Comparison of ENCODE assay signal across 11 cellular contexts in the genomic region with DNA sequence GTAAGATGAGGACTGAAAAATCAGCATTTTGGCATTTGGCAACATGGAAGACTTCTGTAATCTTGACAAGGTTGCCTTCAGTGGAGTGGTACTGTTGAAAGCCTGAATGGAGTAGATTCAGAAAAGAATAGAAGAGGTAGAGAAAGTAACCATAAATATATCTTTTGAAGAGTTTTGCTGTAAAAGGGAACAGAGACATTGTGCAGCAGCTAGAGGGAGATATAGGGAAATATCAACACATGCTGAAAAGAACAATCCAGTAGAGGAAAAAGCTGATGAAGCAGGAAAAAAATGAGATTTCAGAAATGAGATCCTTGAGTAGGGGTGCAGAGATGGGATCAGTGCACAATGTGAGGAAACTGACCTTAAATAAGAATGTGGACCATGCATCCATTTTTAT.
A peak's percentile ranks its signal among the peaks of the same experiment; 100 is the strongest.
DNase-seq lines count a peak whose midpoint lies in the region; TF ChIP-seq lines count a peak whose summit lies in the region.
"Had no signal": no experiment of that assay in that cellular context is flagged by ENCODE, and none has a peak within 500 bp of the region (broad histone marks: within the 10 kb centered on the region; RNA-seq: fewer than 3 reads in every experiment).

No MANE protein-coding gene starts in this region.

- H3K4me1 ChIP-seq in PC-9 (replicated peaks; ENCODE audit: insufficient read depth) (no peaks in the 10 kb centered on the region), parathyroid adenoma (peaks cover 31% of the 10 kb centered on the region)

- POLR2A ChIA-PET in PC-9 (lab: Charles Lee; ENCODE audit: unreplicated experiment): no interaction called here

- TF ChIP-seq CTCF in GM13976 (IDR thresholded peaks at IDR 0.05; ENCODE audit: borderline replicate concordance, control extremely low read depth, extremely low read depth, insufficient read depth, missing control alignments): peak; percentile 15
- TF ChIP-seq CTCF in PC-9 (conservative IDR thresholded peaks at IDR 0.05): peak; percentile 37; the same call in 1 of the 2 replicates
- peak; percentile 49 for TF ChIP-seq CTCF in epithelial cell of proximal tubule (conservative IDR thresholded peaks at IDR 0.05; ENCODE audit: low read depth, low read length)
- peak; percentile 28 for TF ChIP-seq CTCF in parathyroid adenoma (IDR thresholded peaks at IDR 0.05)

- BruUV-seq in PC-9 (replicated peaks; lab: Mats Ljungman, UMichigan): no TSS peak

- H3K9me3 ChIP-seq in PC-9 (ENCODE audit: insufficient read depth, low read depth) (no peaks in the 10 kb centered on the region), parathyroid adenoma (ENCODE audit: control insufficient read depth, low read length) (no peaks in the 10 kb centered on the region)

- intact Hi-C loops in PC-9 (cut with micrococcal nuclease; ENCODE audit: unreplicated experiment): loop anchor here (5.0 kb wide), 2 partner anchors 185 to 190 kb away; no protein-coding TSS in a partner anchor

- TF ChIP-seq POLR2A in erythroblast (IDR thresholded peaks at IDR 0.05; ENCODE audit: low read length): no peak

- no peaks in the 10 kb centered on the region for H3F3A ChIP-seq in PC-9 (ENCODE audit: insufficient read depth, low read depth)

- no peak overlapping the region for H3K9ac ChIP-seq in parathyroid adenoma

- no peaks in the 10 kb centered on the region for H3K36me3 ChIP-seq in PC-9 (ENCODE audit: low read depth)
- peaks cover 3% of the 10 kb centered on the region for H3K36me3 ChIP-seq in parathyroid adenoma (ENCODE audit: control insufficient read depth, insufficient read depth, low read length)

- no peaks in the 10 kb centered on the region for H3K9me2 ChIP-seq in PC-9 (ENCODE audit: insufficient read depth)

- CTCF ChIA-PET in PC-9 (lab: Charles Lee): no interaction called here

- no peaks in the 10 kb centered on the region for H3K27me3 ChIP-seq in PC-9 (ENCODE audit: insufficient read depth, low read depth)
- no peaks in the 10 kb centered on the region for H3K27me3 ChIP-seq in parathyroid adenoma (ENCODE audit: control insufficient read depth, insufficient read depth, low read length)

- H3K4me2 ChIP-seq in PC-9: no peak overlapping the region
- H3K4me2 ChIP-seq in parathyroid adenoma (ENCODE audit: low read length): no peak overlapping the region

- no peaks in the 10 kb centered on the region for H3K79me2 ChIP-seq in PC-9 (ENCODE audit: low read depth)
- H3K79me2 ChIP-seq in parathyroid adenoma: peaks cover 6% of the 10 kb centered on the region

- no peak for DNase-seq in GM13976 (ENCODE audit: low spot score)
- DNase-seq in PC-9: no peak
- no peak for DNase-seq in epithelial cell of proximal tubule (ENCODE audit: low read depth)
- DNase-seq in MV-4-11 (lab: John Stamatoyannopoulos, UW): no peak
- no peak for DNase-seq in KBM-7
- no peak for DNase-seq in DMS153 treated with DMSO at 0.1 percent for 48 hours (lab: John Stamatoyannopoulos, UW; ENCODE audit: unreplicated experiment)
- no peak for DNase-seq in erythroblast (lab: John Stamatoyannopoulos, UW)
- DNase-seq: activated CD4-positive, alpha-beta T cell treated with anti-CD3 and anti-CD28 coated beads, Interleukin-2, amount 10 ng/mL, durations not matched to agents 24 days and 14 days; DMS153; NCI-H526 had no signal

- no peaks in the 10 kb centered on the region for H4K20me1 ChIP-seq in PC-9 (ENCODE audit: insufficient read depth)

- H3K27ac ChIP-seq in PC-9 (no peak overlapping the region), parathyroid adenoma (peak overlapping the region; percentile 26)

- H3K4me3 ChIP-seq in PC-9 (no peak overlapping the region), epithelial cell of proximal tubule (ENCODE audit: low read depth, low read length) (no peak overlapping the region), parathyroid adenoma (ENCODE audit: low read depth, low read length) (no peak overlapping the region)

- H2AFZ ChIP-seq in PC-9: no peak overlapping the region
- H2AFZ ChIP-seq in parathyroid adenoma: peak overlapping the region; percentile 31

- in situ Hi-C loops in GM13976 (cut with MboI; ENCODE audit: low sequenced_read_pairs, unreplicated experiment): no loop called here
- in situ Hi-C loops in KBM-7 (cut with MboI; ENCODE audit: low pct_unique_long_range_greater_than_20kb, low sequenced_read_pairs): no loop called here
